In genomic region chr9:69818946-69819345, GRCh38 we compare ENCODE assay signal across 33 cellular contexts. TPM values are rescaled to one million over a fixed set of nuclear protein-coding genes. Genes with fewer than 3 reads are reported as not detected.
DNase-seq lines count a peak whose midpoint lies in the region; ATAC-seq, FAIRE-seq and TF ChIP-seq lines count a peak whose summit lies in the region.
"Had no signal": no experiment of that assay in that cellular context is flagged by ENCODE, and none has a peak within 500 bp of the region (broad histone marks: within the 10 kb centered on the region; RNA-seq: fewer than 3 reads in every experiment).

No MANE protein-coding gene starts in this region.

- H3K79me2 ChIP-seq in SK-N-SH (ENCODE audit: insufficient read depth) (no peaks in the 10 kb centered on the region), K562 (ENCODE audit: control insufficient read depth, insufficient read depth, low read length) (no peaks in the 10 kb centered on the region)

- TF ChIP-seq EP300 in SK-N-SH (IDR thresholded peaks at IDR 0.05; ENCODE audit: borderline replicate concordance in 1 of 2, low read depth in 1 of 2, low read length in 1 of 2), result no peak; a peak in 1 of 4 replicates
- TF ChIP-seq EP300 in K562 (IDR thresholded peaks at IDR 0.05; ENCODE audit: low read length), result no peak

- CTCF ChIA-PET in SK-N-SH (lab: Yijun Ruan, JAX) (interaction anchor here (1.1 kb wide), 1 partner anchor 15 kb away, joined by 3 read pairs; no protein-coding TSS in a partner anchor), K562 (lab: Yijun Ruan, JAX; ENCODE audit: low intra/inter-chr PET ratio) (no interaction called here)

- H3K9me1 ChIP-seq in K562 (ENCODE audit: control insufficient read depth, insufficient read depth, low read length), result no peaks in the 10 kb centered on the region

- no peak for FAIRE-seq in K562 (lab: Jason Lieb, UNC)

- H3K4me1 ChIP-seq in SK-N-SH (ENCODE audit: control insufficient read depth in 1 of 2, insufficient read depth in 2 of 2, low read depth in 1 of 2, low read length in 1 of 2) (peaks cover 5 to 36% of the 10 kb centered on the region in 2 experiments; a peak in 3 of 4 replicates), K562 (replicated peaks in 1 of 2; ENCODE audit: control insufficient read depth in 2 of 2, insufficient read depth in 2 of 2, low read length in 2 of 2) (no peaks in the 10 kb centered on the region; a peak in 1 of 5 replicates), skeletal muscle satellite cell (ENCODE audit: control insufficient read depth, insufficient read depth, low read length) (peaks cover 18% of the 10 kb centered on the region), heart right ventricle (peaks cover 0 to 7% (median 0%) of the 10 kb centered on the region in 9 donors)
- H3K4me1 ChIP-seq: Peyer's patch had no signal

- TF ChIP-seq CTCF in SK-N-SH (IDR thresholded peaks at IDR 0.05), result no peak
- no peak for TF ChIP-seq CTCF in K562 (IDR thresholded peaks at IDR 0.05 in 2 of 3, conservative IDR thresholded peaks at IDR 0.05 in 1 of 3; ENCODE audit: insufficient read depth in 2 of 3, low read depth in 1 of 3, low read length in 3 of 3)
- no peak for TF ChIP-seq CTCF in heart right ventricle (IDR thresholded peaks at IDR 0.05)

- peaks cover 3% of the 10 kb centered on the region for H3K36me3 Mint-ChIP-seq in activated CD4-positive, alpha-beta T cell treated with anti-CD3 and anti-CD28 coated beads, Interleukin-2, amount 10 ng/mL, durations not matched to agents 24 days and 14 days (ENCODE audit: low read depth)

- H3K4me3 ChIP-seq in SK-N-SH (ENCODE audit: low read depth in 2 of 2, low read length in 1 of 2), result no peak overlapping the region
- H3K4me3 ChIP-seq in K562, result no peak overlapping the region
- no peak overlapping the region for H3K4me3 ChIP-seq in skeletal muscle satellite cell (ENCODE audit: low read length)
- no peak overlapping the region for H3K4me3 ChIP-seq in heart right ventricle
- H3K4me3 ChIP-seq: heart left ventricle, lung, Peyer's patch, right atrium auricular region, spleen, upper lobe of left lung had no signal

- H3K9me3 ChIP-seq in SK-N-SH (no peaks in the 10 kb centered on the region), K562 (replicated peaks; ENCODE audit: control insufficient read depth, insufficient read depth, low read depth, low read length) (no peaks in the 10 kb centered on the region; the same call in 1 of the 2 replicates), skeletal muscle satellite cell (replicated peaks; ENCODE audit: low read length) (no peaks in the 10 kb centered on the region), heart right ventricle (no peaks in the 10 kb centered on the region)
- H3K9me3 ChIP-seq: BE2C, heart left ventricle, Peyer's patch, right atrium auricular region, spleen, upper lobe of left lung had no signal

- H3F3A ChIP-seq in SK-N-SH (replicated peaks; ENCODE audit: insufficient read depth), result peaks cover 10% of the 10 kb centered on the region

- intact Hi-C loops in activated CD4-positive, alpha-beta T cell treated with anti-CD3 and anti-CD28 coated beads, Interleukin-2, amount 10 ng/mL, durations not matched to agents 24 days and 14 days (cut with micrococcal nuclease), result loop anchor here (5.0 kb wide), 1 partner anchor 37 kb away; no protein-coding TSS in a partner anchor
- intact Hi-C loops in K562 (cut with micrococcal nuclease), result no loop called here
- intact Hi-C loops in heart right ventricle (cut with DNase I), result loop anchor here in 1 of 10 donors (5.0 kb wide), 1 partner anchor 77 kb away; no protein-coding TSS in a partner anchor

- no peak overlapping the region for H3K9ac ChIP-seq in SK-N-SH
- H3K9ac ChIP-seq in K562 (ENCODE audit: insufficient read depth in 1 of 2, low read depth in 2 of 2, low read length in 2 of 2), result no peak overlapping the region
- no peak overlapping the region for H3K9ac ChIP-seq in skeletal muscle satellite cell (ENCODE audit: low read depth, low read length)

- H3K4me2 ChIP-seq in SK-N-SH, result peak overlapping the region; percentile 12; the same call in 1 of the 2 replicates
- H3K4me2 ChIP-seq in K562 (ENCODE audit: insufficient read depth, low read length), result no peak overlapping the region
- H3K4me2 ChIP-seq in skeletal muscle satellite cell (ENCODE audit: low read length), result peak overlapping the region; percentile 8

- BruUV-seq in K562 (replicated peaks; lab: Mats Ljungman, UMichigan), result no TSS peak

- peaks cover 25% of the 10 kb centered on the region for H3K27me3 Mint-ChIP-seq in activated CD4-positive, alpha-beta T cell treated with anti-CD3 and anti-CD28 coated beads, Interleukin-2, amount 10 ng/mL, durations not matched to agents 24 days and 14 days

- peaks cover 16% of the 10 kb centered on the region for H3K9me3 Mint-ChIP-seq in activated CD4-positive, alpha-beta T cell treated with anti-CD3 and anti-CD28 coated beads, Interleukin-2, amount 10 ng/mL, durations not matched to agents 24 days and 14 days
- H3K9me3 Mint-ChIP-seq: effector memory CD8-positive, alpha-beta T cell; neural crest cell had no signal

- no peak overlapping the region for H3K27ac Mint-ChIP-seq in activated CD4-positive, alpha-beta T cell treated with anti-CD3 and anti-CD28 coated beads, Interleukin-2, amount 10 ng/mL, durations not matched to agents 24 days and 14 days
- H3K27ac Mint-ChIP-seq: effector memory CD8-positive, alpha-beta T cell had no signal

- H3K4me1 Mint-ChIP-seq in activated CD4-positive, alpha-beta T cell treated with anti-CD3 and anti-CD28 coated beads, Interleukin-2, amount 10 ng/mL, durations not matched to agents 24 days and 14 days, result peaks cover 50% of the 10 kb centered on the region

- H3K27me3 ChIP-seq in SK-N-SH (ENCODE audit: insufficient read depth) (no peaks in the 10 kb centered on the region), K562 (ENCODE audit: control insufficient read depth in 2 of 2, insufficient read depth in 2 of 2, low read length in 2 of 2) (no peaks in the 10 kb centered on the region), skeletal muscle satellite cell (ENCODE audit: control insufficient read depth, insufficient read depth, low read length) (peaks cover 14% of the 10 kb centered on the region), heart right ventricle (peaks cover 0 to 48% (median 22%) of the 10 kb centered on the region in 7 donors)
- H3K27me3 ChIP-seq: BE2C, foreskin keratinocyte, Peyer's patch, right atrium auricular region, upper lobe of left lung had no signal

- peak; percentile 59 for DNase-seq in activated CD4-positive, alpha-beta T cell treated with anti-CD3 and anti-CD28 coated beads, Interleukin-2, amount 10 ng/mL, durations not matched to agents 24 days and 14 days
- no peak for DNase-seq in activated CD4-positive, alpha-beta T cell treated with anti-CD3 and anti-CD28 coated beads for 4 hours
- peak; percentile 10 for DNase-seq in SK-N-SH
- no peak for DNase-seq in K562 (ENCODE audit: extremely low read depth in 1 of 4, low spot score in 3 of 4)
- no peak for DNase-seq in heart right ventricle
- DNase-seq: activated CD4-positive, CD25-positive, alpha-beta regulatory T cell; activated naive CD4-positive, alpha-beta T cell; activated T-cell treated with anti-CD3 and anti-CD28 coated beads, Interleukin-2, amount 50 U/mL, for 48 hours; amygdala; BE2C; cortex of kidney; DMS153; effector memory CD8-positive, alpha-beta T cell; erythroblast; foreskin keratinocyte; GDM1; heart left ventricle; kidney glomerular epithelial cell; MM.1S; NCI-H2029 treated with DMSO at 0.1 percent for 48 hours; NCI-H226; Peyer's patch; SHP77 treated with DMSO at 0.1 percent for 48 hours; spleen; stimulated activated CD4-positive, alpha-beta T cell treated with anti-CD3 and anti-CD28 coated beads, Interleukin-2, amount 100 ng/mL, for 48 hours; substantia nigra; upper lobe of left lung had no signal

- ATAC-seq in K562 (no peak), heart right ventricle (no peak), GM21576 (IDR thresholded peaks at IDR 0.05; ENCODE audit: unreplicated experiment) (no peak), HG03469 (IDR thresholded peaks at IDR 0.05; ENCODE audit: unreplicated experiment) (no peak)
- ATAC-seq: effector memory CD8-positive, alpha-beta T cell; foreskin keratinocyte; heart left ventricle had no signal

- TF ChIP-seq POLR2A in K562 (conservative IDR thresholded peaks at IDR 0.05), result no peak

- in situ Hi-C loops in K562 (cut with MboI), result no loop called here

- H4K20me1 ChIP-seq in SK-N-SH (ENCODE audit: insufficient read depth) (no peaks in the 10 kb centered on the region), K562 (replicated peaks; ENCODE audit: control insufficient read depth, insufficient read depth, low read length) (no peaks in the 10 kb centered on the region)

- TF ChIP-seq RAD21 in SK-N-SH (IDR thresholded peaks at IDR 0.05; ENCODE audit: low read length) (no peak), K562 (CRISPR knock-in tag; conservative IDR thresholded peaks at IDR 0.05 in 1 of 2, IDR thresholded peaks at IDR 0.05 in 1 of 2) (no peak)

- H3K4me3 Mint-ChIP-seq in activated CD4-positive, alpha-beta T cell treated with anti-CD3 and anti-CD28 coated beads, Interleukin-2, amount 10 ng/mL, durations not matched to agents 24 days and 14 days, result no peak overlapping the region
- H3K4me3 Mint-ChIP-seq: effector memory CD8-positive, alpha-beta T cell had no signal

- H3K27ac ChIP-seq in SK-N-SH (ENCODE audit: low read depth in 2 of 2, low read length in 1 of 2) (peak overlapping the region; percentile 18 to 49; a peak in 2 of 4 replicates), K562 (ENCODE audit: extremely low read depth, low read depth, low read length) (no peak overlapping the region), heart right ventricle (no peak overlapping the region)
- H3K27ac ChIP-seq: foreskin keratinocyte, heart left ventricle, Peyer's patch, right atrium auricular region, spleen, upper lobe of left lung had no signal

- H2AFZ ChIP-seq in SK-N-SH (ENCODE audit: low read depth) (0 out of 2 replicates have a peak overlapping the region, but pooled peaks have one; percentile 17), K562 (ENCODE audit: low read depth, low read length) (0 out of 2 replicates have a peak overlapping the region, but pooled peaks have one; percentile 88)

- WGBS in SK-N-SH (ENCODE audit: low lambda C conversion rate), result 31% methylated on average over 2 of the region's 2 CpGs
- 39% methylated on average over 2 of the region's 2 CpGs for WGBS in K562 (ENCODE audit: insufficient coverage, low coverage, missing lambda C conversion rate)
- WGBS in heart right ventricle, 2 donors, result 75 to 82% methylated on average over 2 of the region's 2 CpGs

- H3K36me3 ChIP-seq in SK-N-SH (replicated peaks in 1 of 2; ENCODE audit: control insufficient read depth in 1 of 2, insufficient read depth in 2 of 2, low read length in 1 of 2), result no peaks in the 10 kb centered on the region
- H3K36me3 ChIP-seq in K562 (ENCODE audit: control insufficient read depth, insufficient read depth, low read length), result no peaks in the 10 kb centered on the region
- no peaks in the 10 kb centered on the region for H3K36me3 ChIP-seq in skeletal muscle satellite cell (ENCODE audit: insufficient read depth, low read length)
- no peaks in the 10 kb centered on the region for H3K36me3 ChIP-seq in heart right ventricle
- H3K36me3 ChIP-seq: BE2C, heart left ventricle, Peyer's patch, right atrium auricular region, spleen, upper lobe of left lung had no signal

- H3K9me2 ChIP-seq in SK-N-SH, result no peaks in the 10 kb centered on the region

- POLR2A ChIA-PET in SK-N-SH (lab: Yijun Ruan, JAX) (no interaction called here), K562 (lab: Yijun Ruan, JAX) (no interaction called here)

RNA-seq across cellular contexts. Expression of gene CFAP95, which starts 1.7 kb away (rescaled TPM):
- not detected in 2 replicates for total RNA-seq in activated CD4-positive, alpha-beta T cell treated with anti-CD3 and anti-CD28 coated beads, Interleukin-2, amount 10 ng/mL, durations not matched to agents 24 days and 14 days
- polyA plus RNA-seq in SK-N-SH (2012; rRNA removed) (not detected in 2 replicates), K562 (2011; rRNA removed) (0.58 and 6.3 TPM in 2 replicates), K562 (2014; fragmentation: Illumina TruSeq; extraction: Trizol) (1.2 and 2.9 TPM in 2 replicates), K562 (2014; fragmentation: Nextera tagmentation; extraction: Ambion mirVana) (1 to 10 TPM; 3.4 to 5.0 TPM), K562 (2014; rRNA removed) (1.2 and 1.9 TPM in 2 replicates), heart right ventricle (not detected)
- polyA plus RNA-seq in SK-N-SH (2012; cell fraction: cytosol; rRNA removed), result 0.04 TPM in 1 of 2 replicates, not detected in the other
- not detected in 2 replicates for polyA plus RNA-seq in SK-N-SH (2012; cell fraction: nucleus; rRNA removed)
- 2.1 and 3.4 TPM in 2 replicates for total RNA-seq in K562 (2011; cell fraction: chromatin; rRNA removed; ENCODE audit: low replicate concordance)
- total RNA-seq in K562 (2011; cell fraction: nucleolus; rRNA removed), result 1.5 and 1.6 TPM in 2 replicates
- total RNA-seq in K562 (2011; cell fraction: nucleoplasm; rRNA removed), result 2.1 and 2.6 TPM in 2 replicates
- total RNA-seq in K562 (2014; rRNA removed) (1.7 and 3.1 TPM in 2 replicates), K562 (2014; rRNA removed; fragmentation: Illumina TruSeq; extraction: Trizol) (1.7 and 2.0 TPM in 2 replicates), K562 (2015; rRNA removed; fragmentation: Illumina TruSeq; extraction: Trizol) (0.62 and 0.75 TPM in 2 replicates), K562 (2021) (1.1 and 2.8 TPM in 2 replicates), heart right ventricle (under 1 TPM in 5 of 10 donors, not detected in 5; 0.31 to 0.82 (median 0.57) TPM)
- polyA plus RNA-seq in K562 (2011; cell fraction: cytosol; rRNA removed), result 1.9 TPM in 1 of 2 replicates, not detected in the other
- polyA plus RNA-seq in K562 (2011; cell fraction: nucleus; rRNA removed), result 0.24 and 1.1 TPM in 2 replicates
- 0.25 and 0.57 TPM in 2 replicates for polyA plus RNA-seq in K562 (2012)
- 2.2 TPM in 1 of 2 replicates, not detected in the other for polyA minus RNA-seq in K562 (2011; rRNA and poly(A)+ RNA removed)
- polyA minus RNA-seq in K562 (2011; cell fraction: cytosol; rRNA and poly(A)+ RNA removed), result 1.4 TPM in 1 of 2 replicates, not detected in the other
- 1.2 TPM in 1 of 2 replicates, not detected in the other for polyA minus RNA-seq in K562 (2011; cell fraction: nucleus; rRNA and poly(A)+ RNA removed)
- not detected in 2 replicates for total RNA-seq in skeletal muscle satellite cell (2012; rRNA removed)
- total RNA-seq: foreskin keratinocyte, Peyer's patch, right atrium auricular region, spleen had no signal
- polyA plus RNA-seq: foreskin keratinocyte, heart left ventricle, spleen had no signal

RNA-seq across cellular contexts. Expression of gene PTAR1, which starts 59.1 kb away (rescaled TPM):
- 51.0 and 56.1 TPM in 2 replicates for total RNA-seq in activated CD4-positive, alpha-beta T cell treated with anti-CD3 and anti-CD28 coated beads, Interleukin-2, amount 10 ng/mL, durations not matched to agents 24 days and 14 days
- polyA plus RNA-seq in SK-N-SH (2012; rRNA removed), result 4.7 and 7.8 TPM in 2 replicates
- polyA plus RNA-seq in SK-N-SH (2012; cell fraction: cytosol; rRNA removed), result 7.3 and 7.7 TPM in 2 replicates
- polyA plus RNA-seq in SK-N-SH (2012; cell fraction: nucleus; rRNA removed), result 7.9 and 16.5 TPM in 2 replicates
- 44.5 and 102 TPM in 2 replicates for total RNA-seq in K562 (2011; cell fraction: chromatin; rRNA removed; ENCODE audit: low replicate concordance)
- 19.3 and 25.8 TPM in 2 replicates for total RNA-seq in K562 (2011; cell fraction: nucleolus; rRNA removed)
- 59.2 and 97.3 TPM in 2 replicates for total RNA-seq in K562 (2011; cell fraction: nucleoplasm; rRNA removed)
- total RNA-seq in K562 (2014; rRNA removed), result 27.3 and 30.9 TPM in 2 replicates
- 48.0 and 52.4 TPM in 2 replicates for total RNA-seq in K562 (2014; rRNA removed; fragmentation: Illumina TruSeq; extraction: Trizol)
- 37.6 and 38.0 TPM in 2 replicates for total RNA-seq in K562 (2015; rRNA removed; fragmentation: Illumina TruSeq; extraction: Trizol)
- total RNA-seq in K562 (2021), result 29.3 and 31.7 TPM in 2 replicates
- polyA plus RNA-seq in K562 (2011; rRNA removed), result 28.0 and 31.0 TPM in 2 replicates
- 3.8 and 11.3 TPM in 2 replicates for polyA plus RNA-seq in K562 (2011; cell fraction: cytosol; rRNA removed)
- polyA plus RNA-seq in K562 (2011; cell fraction: nucleus; rRNA removed), result 56.9 and 96.3 TPM in 2 replicates
- polyA plus RNA-seq in K562 (2012), result 12.0 and 15.0 TPM in 2 replicates
- 24.7 and 26.2 TPM in 2 replicates for polyA plus RNA-seq in K562 (2014; fragmentation: Illumina TruSeq; extraction: Trizol)
- polyA plus RNA-seq in K562 (2014; fragmentation: Nextera tagmentation; extraction: Ambion mirVana), result 10 to 100 TPM; 10.1 to 10.8 TPM
- polyA plus RNA-seq in K562 (2014; rRNA removed), result 16.1 and 17.5 TPM in 2 replicates
- 69.1 and 99.4 TPM in 2 replicates for polyA minus RNA-seq in K562 (2011; rRNA and poly(A)+ RNA removed)
- 18.3 and 21.9 TPM in 2 replicates for polyA minus RNA-seq in K562 (2011; cell fraction: cytosol; rRNA and poly(A)+ RNA removed)
- polyA minus RNA-seq in K562 (2011; cell fraction: nucleus; rRNA and poly(A)+ RNA removed), result 59.6 and 122 TPM in 2 replicates
- total RNA-seq in skeletal muscle satellite cell (2012; rRNA removed), result 51.1 and 62.4 TPM in 2 replicates
- total RNA-seq in heart right ventricle, result 10 to 100 TPM; 21.8 to 30.2 (median 24.3) TPM
- 1 to 10 TPM; 3.9 to 6.4 TPM for polyA plus RNA-seq in heart right ventricle

Comparison
In these comparisons a context has a peak if more than half of its experiments do, and no peak if none do; other contexts are left out.
1. DNase-seq: peak in activated CD4-positive, alpha-beta T cell treated with anti-CD3 and anti-CD28 coated beads, Interleukin-2, amount 10 ng/mL, durations not matched to agents 24 days and 14 days (single experiment) and SK-N-SH (single experiment); none in activated CD4-positive, alpha-beta T cell treated with anti-CD3 and anti-CD28 coated beads for 4 hours (0 of 2), K562 (0 of 4) and heart right ventricle (0 of 2).
2. H3K27ac ChIP-seq: peak in SK-N-SH (2 of 2); none in K562 (single experiment) and heart right ventricle (0 of 10).